Comparison of ENCODE assay signal across 27 cellular contexts in the genomic region with DNA sequence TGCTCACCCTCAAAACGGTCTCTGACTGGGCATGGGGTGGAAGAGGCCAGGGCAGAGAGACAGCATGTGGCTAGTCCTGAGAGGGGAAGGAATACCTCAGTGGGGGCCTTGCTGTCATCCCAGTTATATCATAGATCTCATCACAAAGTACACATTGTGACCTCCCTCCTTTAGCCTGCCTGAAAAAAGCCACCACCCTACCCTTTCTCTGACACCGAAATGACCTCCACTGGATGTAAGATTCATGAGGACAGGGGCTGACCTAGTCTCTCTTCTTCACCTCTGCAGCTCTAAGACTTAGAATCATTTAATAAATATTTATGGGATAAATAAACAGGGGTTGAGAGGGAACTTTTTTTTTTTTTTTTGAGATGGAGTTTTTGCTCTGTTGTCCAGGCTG. TPM values are rescaled to one million over a fixed set of nuclear protein-coding genes. Genes with fewer than 3 reads are reported as not detected.
A peak's percentile ranks its signal among the peaks of the same experiment; 100 is the strongest.
DNase-seq lines count a peak whose midpoint lies in the region; ATAC-seq, FAIRE-seq and TF ChIP-seq lines count a peak whose summit lies in the region.
"Had no signal": no experiment of that assay in that cellular context is flagged by ENCODE, and none has a peak within 500 bp of the region (broad histone marks: within the 10 kb centered on the region; RNA-seq: fewer than 3 reads in every experiment).

A gene with protein sequence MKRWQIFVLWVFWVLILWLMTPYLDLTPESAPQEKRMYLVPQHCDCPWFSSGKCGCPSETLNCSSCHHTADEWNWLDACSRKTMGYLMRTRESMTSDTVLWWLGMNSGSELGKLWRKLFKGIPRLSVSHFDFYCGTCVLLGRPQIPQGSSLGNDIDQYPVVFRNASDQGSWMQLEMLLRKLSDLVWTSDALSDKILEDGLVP (minus strand): TSS at position 101 of the 400 bp plus-strand sequence. CDS start 279 bp downstream, outside the sequence.

- no peaks in the 10 kb centered on the region for H3K79me1 ChIP-seq in mesenchymal stem cell (replicated peaks; ENCODE audit: low read length, poor library complexity, severe bottlenecking)

- H3K36me3 ChIP-seq in HepG2 (replicated peaks in 1 of 2; ENCODE audit: control insufficient read depth in 1 of 2, insufficient read depth in 2 of 2, low read length in 2 of 2) (no peaks in the 10 kb centered on the region), right lobe of liver (no peaks in the 10 kb centered on the region), mesenchymal stem cell (ENCODE audit: control insufficient read depth in 1 of 2, insufficient read depth in 2 of 2, low read depth in 1 of 2, low read length in 2 of 2) (no peaks in the 10 kb centered on the region), testis (ENCODE audit: low read depth, missing control alignments) (no peaks in the 10 kb centered on the region)
- H3K36me3 ChIP-seq: BE2C; BLaER1 treated with 17β-estradiol and CSF1 and Interleukin-3, amounts not matched to agents 10 nM and 100 nM; HAP-1 had no signal

- no peak within 1 kb of the TSS for H4K8ac ChIP-seq in mesenchymal stem cell (ENCODE audit: low read length)

- CTCF ChIA-PET in HepG2 (lab: Yijun Ruan, JAX; ENCODE audit: low intra/inter-chr PET ratio, low total read pairs): no interaction called here
- CTCF ChIA-PET in activated naive CD4-positive, alpha-beta T cell treated with anti-CD3 and anti-CD28 coated beads, Interleukin-2, amount 10 ng/mL, durations not matched to agents 7 days and 5 days (lab: Charles Lee): no interaction called here

- H4K20me1 ChIP-seq in HepG2 (ENCODE audit: insufficient read depth, low read length): no peaks in the 10 kb centered on the region
- H4K20me1 ChIP-seq: BLaER1 treated with 17β-estradiol and CSF1 and Interleukin-3, amounts not matched to agents 10 nM and 100 nM had no signal

- H3K27ac Mint-ChIP-seq in activated naive CD4-positive, alpha-beta T cell treated with anti-CD3 and anti-CD28 coated beads, Interleukin-2, amount 10 ng/mL, durations not matched to agents 7 days and 5 days: no peak within 1 kb of the TSS
- H3K27ac Mint-ChIP-seq in activated T-cell treated with anti-CD3 and anti-CD28 coated beads, Interleukin-2, amount 50 U/mL, for 72 hours: no peak within 1 kb of the TSS
- H3K27ac Mint-ChIP-seq: CD14-positive monocyte; CD4-positive, alpha-beta T cell; GM23338; HFFc6 had no signal

- H3K27ac ChIP-seq in HepG2 (ENCODE audit: extremely low read length, insufficient read depth, low read length) (no peak within 1 kb of the TSS), right lobe of liver (no peak within 1 kb of the TSS), mesenchymal stem cell (ENCODE audit: low read length, poor library complexity, severe bottlenecking) (no peak within 1 kb of the TSS), testis (no peak within 1 kb of the TSS)
- H3K27ac ChIP-seq: A549; BLaER1 treated with 17β-estradiol and CSF1 and Interleukin-3, amounts not matched to agents 10 nM and 100 nM had no signal

- H4K91ac ChIP-seq in mesenchymal stem cell (ENCODE audit: low read length): no peak within 1 kb of the TSS

- peak; percentile 10; the same call in 1 of the 3 replicates for ATAC-seq in HepG2
- no peak for ATAC-seq in right lobe of liver
- no peak for ATAC-seq in activated T-cell treated with anti-CD3 and anti-CD28 coated beads, Interleukin-2, amount 50 U/mL, for 72 hours (replicated peaks in 1 of 2)
- ATAC-seq: GM23338 had no signal

- no peak for FAIRE-seq in HepG2 (lab: Jason Lieb, UNC)
- FAIRE-seq: A549, D721Med, GM12891, GM18507, H54 had no signal

- TF ChIP-seq CTCF in HepG2 (CRISPR knock-in tag; IDR thresholded peaks at IDR 0.05) (no peak), right lobe of liver (IDR thresholded peaks at IDR 0.05) (no peak), testis (IDR thresholded peaks at IDR 0.05) (no peak)

- no peak within 1 kb of the TSS for H2AK5ac ChIP-seq in mesenchymal stem cell (ENCODE audit: low read length, severe bottlenecking)

- H3K4me3 ChIP-seq in HepG2 (replicated peaks in 1 of 3; ENCODE audit: insufficient read depth in 1 of 3, low read depth in 2 of 3, low read length in 3 of 3) (no peak within 1 kb of the TSS), right lobe of liver (no peak within 1 kb of the TSS), mesenchymal stem cell (ENCODE audit: insufficient read depth in 1 of 2, low read depth in 1 of 2, low read length in 2 of 2) (no peak within 1 kb of the TSS), testis (no peak within 1 kb of the TSS)
- H3K4me3 ChIP-seq: A549; BLaER1 treated with 17β-estradiol and CSF1 and Interleukin-3, amounts not matched to agents 10 nM and 100 nM; GM23338; HAP-1 had no signal

- peak within 1 kb of the TSS in 1 of 2 experiments; percentile 62 for H3K14ac ChIP-seq in mesenchymal stem cell (ENCODE audit: low read length in 2 of 2)

- TF ChIP-seq POLR2A in HepG2 (IDR thresholded peaks at IDR 0.05; ENCODE audit: insufficient read depth in 1 of 2, low read depth in 2 of 2, low read length in 2 of 2): no peak
- no peak for TF ChIP-seq POLR2A in right lobe of liver (IDR thresholded peaks at IDR 0.05)
- no peak for TF ChIP-seq POLR2A in testis (IDR thresholded peaks at IDR 0.05)

- POLR2A ChIA-PET in HepG2 (lab: Yijun Ruan, JAX): no interaction called here

- intact Hi-C loops in HepG2 (cut with micrococcal nuclease; ENCODE audit: unreplicated experiment): no loop called here
- intact Hi-C loops in right lobe of liver (cut with DNase I): no loop called here
- intact Hi-C loops in testis (cut with DNase I; ENCODE audit: low total_unique reads): no loop called here

- H3K23ac ChIP-seq in mesenchymal stem cell (ENCODE audit: low read length in 2 of 2): no peak within 1 kb of the TSS

- whole genome bisulfite sequencing in HepG2 (ENCODE audit: low lambda C conversion rate): 32% methylated on average over 2 of the region's 2 CpGs
- WGBS in right lobe of liver (ENCODE audit: insufficient coverage, low coverage, low lambda C conversion rate, missing lambda C conversion rate): 60% methylated on average over 1 of the region's 2 CpGs
- 88% methylated on average over 2 of the region's 2 CpGs for WGBS in mesenchymal stem cell
- 90 to 92% methylated on average over 2 of the region's 2 CpGs for WGBS in testis, 2 donors

- H3K4me1 Mint-ChIP-seq in activated naive CD4-positive, alpha-beta T cell treated with anti-CD3 and anti-CD28 coated beads, Interleukin-2, amount 10 ng/mL, durations not matched to agents 7 days and 5 days: no peaks in the 10 kb centered on the region
- no peaks in the 10 kb centered on the region for H3K4me1 Mint-ChIP-seq in activated T-cell treated with anti-CD3 and anti-CD28 coated beads, Interleukin-2, amount 50 U/mL, for 72 hours (ENCODE audit: low read depth)
- H3K4me1 Mint-ChIP-seq: CD14-positive monocyte; CD8-positive, alpha-beta memory T cell; GM23338 had no signal

- H3K79me2 ChIP-seq in HepG2 (ENCODE audit: insufficient read depth, low read length): no peaks in the 10 kb centered on the region

- H3K9ac ChIP-seq in HepG2 (ENCODE audit: insufficient read depth, low read depth, low read length): no peak within 1 kb of the TSS
- no peak within 1 kb of the TSS for H3K9ac ChIP-seq in mesenchymal stem cell (ENCODE audit: low read length)
- H3K9ac ChIP-seq: BLaER1 treated with 17β-estradiol and CSF1 and Interleukin-3, amounts not matched to agents 10 nM and 100 nM had no signal

- no peaks in the 10 kb centered on the region for H3K36me3 Mint-ChIP-seq in activated naive CD4-positive, alpha-beta T cell treated with anti-CD3 and anti-CD28 coated beads, Interleukin-2, amount 10 ng/mL, durations not matched to agents 7 days and 5 days
- H3K36me3 Mint-ChIP-seq in activated T-cell treated with anti-CD3 and anti-CD28 coated beads, Interleukin-2, amount 50 U/mL, for 72 hours (ENCODE audit: insufficient read depth in 2 of 2): no peaks in the 10 kb centered on the region
- H3K36me3 Mint-ChIP-seq: CD14-positive monocyte had no signal

- in situ Hi-C loops in HepG2 (cut with HindIII; ENCODE audit: extremely low pct_ligation_motif_present, low pct_unique_long_range_greater_than_20kb): no loop called here

- H2AFZ ChIP-seq in HepG2 (ENCODE audit: low read length) (no peak within 1 kb of the TSS), mesenchymal stem cell (ENCODE audit: low read depth, low read length) (no peak within 1 kb of the TSS)
- H2AFZ ChIP-seq: GM23338 had no signal

- no peaks in the 10 kb centered on the region for H3K9me3 ChIP-seq in HepG2 (ENCODE audit: low read length)
- H3K9me3 ChIP-seq in right lobe of liver: no peaks in the 10 kb centered on the region
- no peaks in the 10 kb centered on the region for H3K9me3 ChIP-seq in mesenchymal stem cell (ENCODE audit: control insufficient read depth, low read length)
- no peaks in the 10 kb centered on the region for H3K9me3 ChIP-seq in testis
- H3K9me3 ChIP-seq: A549, BE2C, HAP-1 had no signal

- DNase-seq in HepG2 (ENCODE audit: low spot score) (no peak), right lobe of liver (no peak), mesenchymal stem cell (no peak), testis (no peak)
- no peak for DNase-seq in activated naive CD4-positive, alpha-beta T cell treated with anti-CD3 and anti-CD28 coated beads, Interleukin-2, amount 10 ng/mL, durations not matched to agents 7 days and 5 days
- DNase-seq in activated T-cell treated with anti-CD3 and anti-CD28 coated beads, Interleukin-2, amount 50 U/mL, for 72 hours: no peak
- DNase-seq: 8988T; ACHN; AML-193; BE2C; CD4-positive, alpha-beta T cell; CD8-positive, alpha-beta memory T cell; DMS53; DMS79 treated with DMSO at 0.1 percent for 48 hours; GF-D8; HFFc6 had no signal

- no peak for TF ChIP-seq RAD21 in HepG2 (CRISPR knock-in tag; IDR thresholded peaks at IDR 0.05)

- no TSS peak for BruUV-seq in HepG2 (replicated peaks; lab: Mats Ljungman, UMichigan)

- H3K4me2 ChIP-seq in HepG2 (ENCODE audit: low read depth, low read length) (no peak within 1 kb of the TSS), mesenchymal stem cell (ENCODE audit: low read length, poor library complexity, severe bottlenecking) (no peak within 1 kb of the TSS)
- H3K4me2 ChIP-seq: A549, GM23338 had no signal

- H3K27me3 Mint-ChIP-seq in activated naive CD4-positive, alpha-beta T cell treated with anti-CD3 and anti-CD28 coated beads, Interleukin-2, amount 10 ng/mL, durations not matched to agents 7 days and 5 days: peaks cover 7% of the 10 kb centered on the region
- H3K27me3 Mint-ChIP-seq in activated T-cell treated with anti-CD3 and anti-CD28 coated beads, Interleukin-2, amount 50 U/mL, for 72 hours (ENCODE audit: low read depth): no peaks in the 10 kb centered on the region
- H3K27me3 Mint-ChIP-seq: CD4-positive, alpha-beta T cell had no signal

- no peak within 1 kb of the TSS for H2BK120ac ChIP-seq in mesenchymal stem cell (ENCODE audit: low read depth, low read length)

- H3K27me3 ChIP-seq in HepG2 (ENCODE audit: control insufficient read depth in 1 of 2, insufficient read depth in 2 of 2, low read length in 2 of 2): no peaks in the 10 kb centered on the region; a peak in 1 of 5 replicates
- H3K27me3 ChIP-seq in right lobe of liver: no peaks in the 10 kb centered on the region
- peaks cover 0 to 2% of the 10 kb centered on the region in 2 experiments for H3K27me3 ChIP-seq in mesenchymal stem cell (ENCODE audit: control insufficient read depth in 1 of 2, insufficient read depth in 1 of 2, low read length in 2 of 2)
- no peaks in the 10 kb centered on the region for H3K27me3 ChIP-seq in testis
- H3K27me3 ChIP-seq: BE2C; BLaER1 treated with 17β-estradiol and CSF1 and Interleukin-3, amounts not matched to agents 10 nM and 100 nM had no signal

- no peak for TF ChIP-seq EP300 in HepG2 (IDR thresholded peaks at IDR 0.05; ENCODE audit: low read depth in 2 of 2, low read length in 2 of 2)
- TF ChIP-seq EP300 in HepG2 (CRISPR knock-in tag; IDR thresholded peaks at IDR 0.05; ENCODE audit: borderline replicate concordance): no peak

- H3K9me3 Mint-ChIP-seq in activated naive CD4-positive, alpha-beta T cell treated with anti-CD3 and anti-CD28 coated beads, Interleukin-2, amount 10 ng/mL, durations not matched to agents 7 days and 5 days: no peaks in the 10 kb centered on the region
- no peaks in the 10 kb centered on the region for H3K9me3 Mint-ChIP-seq in activated T-cell treated with anti-CD3 and anti-CD28 coated beads, Interleukin-2, amount 50 U/mL, for 72 hours
- H3K9me3 Mint-ChIP-seq: CD4-positive, alpha-beta T cell; CD8-positive, alpha-beta memory T cell; HFFc6 had no signal

- peak within 1 kb of the TSS; percentile 8 for H2BK15ac ChIP-seq in mesenchymal stem cell (ENCODE audit: low read depth, poor library complexity, severe bottlenecking)

- no peak within 1 kb of the TSS for H3K18ac ChIP-seq in mesenchymal stem cell (ENCODE audit: low read depth in 1 of 2, low read length in 2 of 2)

- no peak within 1 kb of the TSS for H3K4ac ChIP-seq in mesenchymal stem cell (ENCODE audit: low read depth in 1 of 2, low read length in 2 of 2)

- H3K4me1 ChIP-seq in HepG2 (ENCODE audit: insufficient read depth, low read length) (peaks cover 19% of the 10 kb centered on the region), right lobe of liver (no peaks in the 10 kb centered on the region), mesenchymal stem cell (ENCODE audit: control insufficient read depth, insufficient read depth, low read depth, low read length) (peaks cover 1% of the 10 kb centered on the region), testis (no peaks in the 10 kb centered on the region)
- H3K4me1 ChIP-seq: A549, BE2C, HAP-1 had no signal

- no peak within 1 kb of the TSS for H2BK12ac ChIP-seq in mesenchymal stem cell (ENCODE audit: low read length in 2 of 2)

- no peak within 1 kb of the TSS for H2BK5ac ChIP-seq in mesenchymal stem cell (ENCODE audit: low read depth, low read length, poor library complexity, severe bottlenecking)

- no peak within 1 kb of the TSS for H3K4me3 Mint-ChIP-seq in activated naive CD4-positive, alpha-beta T cell treated with anti-CD3 and anti-CD28 coated beads, Interleukin-2, amount 10 ng/mL, durations not matched to agents 7 days and 5 days
- no peak within 1 kb of the TSS for H3K4me3 Mint-ChIP-seq in activated T-cell treated with anti-CD3 and anti-CD28 coated beads, Interleukin-2, amount 50 U/mL, for 72 hours
- H3K4me3 Mint-ChIP-seq: CD14-positive monocyte; CD4-positive, alpha-beta T cell; GM23338; HFFc6 had no signal

RNA-seq across cellular contexts. Expression of the gene that starts here (rescaled TPM):
- not detected in 2 replicates for total RNA-seq in HepG2 (2016; rRNA removed; fragmentation: Illumina TruSeq; extraction: Trizol)
- total RNA-seq in HepG2 (2016; cell fraction: cytosol; rRNA removed; fragmentation: Illumina TruSeq; extraction: Trizol; ENCODE audit: low read depth): not detected in 2 replicates
- not detected in 2 replicates for total RNA-seq in HepG2 (2016; cell fraction: insoluble cytoplasmic fraction; rRNA removed; fragmentation: Illumina TruSeq; extraction: Trizol)
- total RNA-seq in HepG2 (2016; cell fraction: membrane; rRNA removed; fragmentation: Illumina TruSeq; extraction: Trizol): not detected in 2 replicates
- total RNA-seq in HepG2 (2016; cell fraction: nucleus; rRNA removed; fragmentation: Illumina TruSeq; extraction: Trizol): not detected in 2 replicates
- polyA plus RNA-seq in HepG2 (2011; rRNA removed): not detected in 2 replicates
- not detected in 2 replicates for polyA plus RNA-seq in HepG2 (2011; cell fraction: cytosol; rRNA removed)
- polyA plus RNA-seq in HepG2 (2011; cell fraction: nucleus; rRNA removed): not detected in 2 replicates
- polyA plus RNA-seq in HepG2 (2012): not detected in 2 replicates
- not detected in 2 replicates for polyA plus RNA-seq in HepG2 (2016; cell fraction: cytosol; fragmentation: Illumina TruSeq; extraction: Trizol; ENCODE audit: low read depth)
- not detected in 2 replicates for polyA plus RNA-seq in HepG2 (2016; cell fraction: insoluble cytoplasmic fraction; fragmentation: Illumina TruSeq; extraction: Trizol; ENCODE audit: low read depth)
- not detected in 2 replicates for polyA plus RNA-seq in HepG2 (2016; cell fraction: membrane; fragmentation: Illumina TruSeq; extraction: Trizol; ENCODE audit: low read depth)
- polyA plus RNA-seq in HepG2 (2016; cell fraction: nucleus; fragmentation: Illumina TruSeq; extraction: Trizol; ENCODE audit: insufficient read depth, low read depth): not detected in 2 replicates
- polyA minus RNA-seq in HepG2 (2011; rRNA and poly(A)+ RNA removed; ENCODE audit: low replicate concordance): not detected in 2 replicates
- polyA minus RNA-seq in HepG2 (2011; cell fraction: cytosol; rRNA and poly(A)+ RNA removed): not detected in 2 replicates
- polyA minus RNA-seq in HepG2 (2011; cell fraction: nucleus; rRNA and poly(A)+ RNA removed): not detected in 2 replicates
- not detected for total RNA-seq in right lobe of liver
- not detected for polyA plus RNA-seq in mesenchymal stem cell (2013, experiment 1 of 2)
- polyA plus RNA-seq in mesenchymal stem cell (2013, experiment 2 of 2): not detected
- 10 to 100 TPM in 1 of 2 donors, 1 to 10 TPM in 1; 8.5 to 17.3 TPM for total RNA-seq in testis
- 47.2 TPM for polyA plus RNA-seq in testis (ENCODE audit: insufficient read depth, low read depth, low replicate concordance)
- total RNA-seq in activated T-cell treated with anti-CD3 and anti-CD28 coated beads, Interleukin-2, amount 50 U/mL, for 72 hours: not detected
- total RNA-seq: CD4-positive, alpha-beta T cell; CD8-positive, alpha-beta memory T cell; Daoy; G401; GM23338; HFFc6 had no signal
- polyA plus RNA-seq: A549; CD14-positive monocyte; CD8-positive, alpha-beta memory T cell; GM23338 had no signal

Comparison
In these comparisons a context has a peak if more than half of its experiments do, and no peak if none do; other contexts are left out.
1. RNA of the gene that starts here (total RNA-seq): 8.5 to 17.3 TPM in testis; not detected in HepG2, not detected in right lobe of liver and not detected in activated T-cell treated with anti-CD3 and anti-CD28 coated beads, Interleukin-2, amount 50 U/mL, for 72 hours; every median in the first group is over 4 times any median in the second.
2. RNA of the gene that starts here (polyA plus RNA-seq): 47.2 TPM in testis (single experiment); not detected in HepG2; every median in the first group is over 10 times any median in the second.
3. Peak in ATAC-seq in HepG2; RNA of the gene not detected or under 1 TPM.